ENCODE assay signal across 1 cellular context in the genomic region with DNA sequence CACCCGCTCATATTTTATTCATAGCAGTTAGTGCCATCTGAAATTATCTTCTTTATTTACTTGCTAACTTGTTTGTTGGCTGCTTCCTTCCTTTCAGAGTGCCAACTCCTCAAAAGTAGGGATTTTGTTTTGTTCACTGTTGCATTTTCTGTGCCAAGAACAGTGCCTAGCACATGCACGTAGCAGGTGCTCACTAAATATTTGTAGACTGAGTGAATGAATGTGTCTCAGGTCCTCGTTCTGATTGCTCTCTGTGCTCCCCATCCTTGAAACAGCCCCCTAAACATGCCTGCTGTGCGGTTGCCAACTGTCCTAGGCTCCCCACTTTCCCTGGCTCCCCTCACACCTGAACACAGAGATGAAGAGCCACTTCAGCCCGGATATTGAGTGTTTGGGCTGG.
TF ChIP-seq lines count a peak whose summit lies in the region.

No MANE protein-coding gene starts in this region.

TF ChIP-seq in GM12878, 131 proteins besides CTCF, POLR2A, EP300 and RAD21:
- no peak for TF ChIP-seq CEBPB (IDR thresholded peaks at IDR 0.05; ENCODE audit: borderline replicate concordance in 1 of 2, low read depth in 2 of 2, low read length in 2 of 2)
- no peak for TF ChIP-seq CREB1 (IDR thresholded peaks at IDR 0.05; ENCODE audit: low read depth)
- TF ChIP-seq ZSCAN29 (IDR thresholded peaks at IDR 0.05), result no peak
- TF ChIP-seq CREM (IDR thresholded peaks at IDR 0.05; ENCODE audit: low read depth), result no peak
- TF ChIP-seq RB1 (IDR thresholded peaks at IDR 0.05; ENCODE audit: borderline replicate concordance), result no peak
- TF ChIP-seq, protein P1, sequence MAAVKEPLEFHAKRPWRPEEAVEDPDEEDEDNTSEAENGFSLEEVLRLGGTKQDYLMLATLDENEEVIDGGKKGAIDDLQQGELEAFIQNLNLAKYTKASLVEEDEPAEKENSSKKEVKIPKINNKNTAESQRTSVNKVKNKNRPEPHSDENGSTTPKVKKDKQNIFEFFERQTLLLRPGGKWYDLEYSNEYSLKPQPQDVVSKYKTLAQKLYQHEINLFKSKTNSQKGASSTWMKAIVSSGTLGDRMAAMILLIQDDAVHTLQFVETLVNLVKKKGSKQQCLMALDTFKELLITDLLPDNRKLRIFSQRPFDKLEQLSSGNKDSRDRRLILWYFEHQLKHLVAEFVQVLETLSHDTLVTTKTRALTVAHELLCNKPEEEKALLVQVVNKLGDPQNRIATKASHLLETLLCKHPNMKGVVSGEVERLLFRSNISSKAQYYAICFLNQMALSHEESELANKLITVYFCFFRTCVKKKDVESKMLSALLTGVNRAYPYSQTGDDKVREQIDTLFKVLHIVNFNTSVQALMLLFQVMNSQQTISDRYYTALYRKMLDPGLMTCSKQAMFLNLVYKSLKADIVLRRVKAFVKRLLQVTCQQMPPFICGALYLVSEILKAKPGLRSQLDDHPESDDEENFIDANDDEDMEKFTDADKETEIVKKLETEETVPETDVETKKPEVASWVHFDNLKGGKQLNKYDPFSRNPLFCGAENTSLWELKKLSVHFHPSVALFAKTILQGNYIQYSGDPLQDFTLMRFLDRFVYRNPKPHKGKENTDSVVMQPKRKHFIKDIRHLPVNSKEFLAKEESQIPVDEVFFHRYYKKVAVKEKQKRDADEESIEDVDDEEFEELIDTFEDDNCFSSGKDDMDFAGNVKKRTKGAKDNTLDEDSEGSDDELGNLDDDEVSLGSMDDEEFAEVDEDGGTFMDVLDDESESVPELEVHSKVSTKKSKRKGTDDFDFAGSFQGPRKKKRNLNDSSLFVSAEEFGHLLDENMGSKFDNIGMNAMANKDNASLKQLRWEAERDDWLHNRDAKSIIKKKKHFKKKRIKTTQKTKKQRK (IDR thresholded peaks at IDR 0.05; ENCODE audit: low read depth, low read length), result no peak
- no peak for TF ChIP-seq KLF5 (IDR thresholded peaks at IDR 0.05; ENCODE audit: partially characterized antibody)
